In genomic region chr19:42606660-42607351, GRCh38 we compare ENCODE assay signal across 8 cellular contexts. TPM values are rescaled to one million over a fixed set of nuclear protein-coding genes. Genes with fewer than 3 reads are reported as not detected.
DNase-seq lines count a peak whose midpoint lies in the region; ATAC-seq and TF ChIP-seq lines count a peak whose summit lies in the region.

No MANE protein-coding gene starts in this region.

- H3K23ac ChIP-seq in IMR-90 (ENCODE audit: low read depth, low read length): no peak overlapping the region

- no peak overlapping the region for H3K56ac ChIP-seq in IMR-90 (ENCODE audit: extremely low read depth, insufficient read depth, low read length)

- TF ChIP-seq CTCF in IMR-90 (conservative IDR thresholded peaks at IDR 0.05; ENCODE audit: low read depth, low read length) (peak; percentile 55), adrenal gland (IDR thresholded peaks at IDR 0.05) (peak; percentile 36 to 64 (median 56))

- no peak overlapping the region for H4K5ac ChIP-seq in IMR-90 (ENCODE audit: low read depth, low read length)

- H4K91ac ChIP-seq in IMR-90 (ENCODE audit: insufficient read depth, low read depth, low read length): no peak overlapping the region

- H3K9me1 ChIP-seq in IMR-90 (ENCODE audit: insufficient read depth, low read length): no peaks in the 10 kb centered on the region

- H3K9me3 ChIP-seq in IMR-90 (ENCODE audit: control insufficient read depth, insufficient read depth, low read length): no peaks in the 10 kb centered on the region
- H3K9me3 ChIP-seq in adrenal gland (replicated peaks in 1 of 3): no peaks in the 10 kb centered on the region
- H3K9me3 ChIP-seq in iPS DF 6.9 (ENCODE audit: control insufficient read depth, insufficient read depth, low read length): no peaks in the 10 kb centered on the region; the same call in 1 of the 2 replicates

- no peak overlapping the region for H3K4ac ChIP-seq in IMR-90 (ENCODE audit: low read depth, low read length)

- H2BK5ac ChIP-seq in IMR-90 (ENCODE audit: low read depth, low read length, poor library complexity, severe bottlenecking): no peak overlapping the region

- dilution Hi-C loops in IMR-90 (cut with HindIII; ENCODE audit: low sequenced_read_pairs, unreplicated experiment): no loop called here

- H3K36me3 ChIP-seq in IMR-90 (ENCODE audit: control insufficient read depth, insufficient read depth, low read length): no peaks in the 10 kb centered on the region
- H3K36me3 ChIP-seq in adrenal gland (replicated peaks in 1 of 2): no peaks in the 10 kb centered on the region
- H3K36me3 ChIP-seq in iPS DF 6.9 (ENCODE audit: control insufficient read depth, insufficient read depth, low read length): no peaks in the 10 kb centered on the region

- H3K79me1 ChIP-seq in IMR-90 (ENCODE audit: low read depth in 1 of 2, low read length in 2 of 2): no peaks in the 10 kb centered on the region

- H3K9ac ChIP-seq in IMR-90 (ENCODE audit: low read depth, low read length): no peak overlapping the region

- H2BK20ac ChIP-seq in IMR-90 (ENCODE audit: low read depth, low read length): no peak overlapping the region

- TF ChIP-seq RAD21 in IMR-90 (IDR thresholded peaks at IDR 0.05; ENCODE audit: low read length): peak; percentile 47

- 16% methylated on average over 5 of the region's 14 CpGs; no CpG with 5 or more reads in 1 of the 2 experiments for WGBS in IMR-90 (ENCODE audit: extremely low coverage in 2 of 2, insufficient read length in 1 of 2), 2 experiments
- 16 to 35% (median 29%) methylated on average over 8 to 14 of the region's 14 CpGs for WGBS in adrenal gland, 4 donors
- WGBS in iPS DF 6.9 (ENCODE audit: insufficient coverage, insufficient read length): no CpG with 5 or more reads among the region's 14 CpGs

- H4K20me1 ChIP-seq in IMR-90 (ENCODE audit: insufficient read depth, low read length): no peaks in the 10 kb centered on the region

- H2AK5ac ChIP-seq in IMR-90 (ENCODE audit: low read depth, low read length): no peak overlapping the region

- H3K27ac ChIP-seq in IMR-90 (ENCODE audit: insufficient read depth, low read length) (no peak overlapping the region), adrenal gland (no peak overlapping the region), iPS DF 6.9 (ENCODE audit: low read length) (no peak overlapping the region)

- no peak overlapping the region for H3K14ac ChIP-seq in IMR-90 (replicated peaks; ENCODE audit: low read depth, low read length)

- intact Hi-C loops in IMR-90 (cut with micrococcal nuclease): no loop called here
- intact Hi-C loops in adrenal gland (cut with DNase I): no loop called here

- TF ChIP-seq POLR2A in IMR-90 (IDR thresholded peaks at IDR 0.05; ENCODE audit: low read depth, low read length) (no peak), adrenal gland (IDR thresholded peaks at IDR 0.05) (no peak)

- H3K4me1 ChIP-seq in IMR-90 (ENCODE audit: control insufficient read depth, insufficient read depth, low read length): no peaks in the 10 kb centered on the region
- no peaks in the 10 kb centered on the region for H3K4me1 ChIP-seq in adrenal gland (replicated peaks in 1 of 2)
- no peaks in the 10 kb centered on the region for H3K4me1 ChIP-seq in iPS DF 6.9 (ENCODE audit: control insufficient read depth, insufficient read depth, low read length)

- no peak overlapping the region for H2BK15ac ChIP-seq in IMR-90 (ENCODE audit: low read depth, low read length)

- no peak overlapping the region for H3K4me2 ChIP-seq in IMR-90 (ENCODE audit: low read depth, low read length)

- peak overlapping the region; percentile 26 for H2AK9ac ChIP-seq in IMR-90 (replicated peaks; ENCODE audit: low read depth, low read length, poor library complexity)

- H3K27me3 ChIP-seq in IMR-90 (ENCODE audit: control insufficient read depth, insufficient read depth, low read length) (no peaks in the 10 kb centered on the region; the same call in none of the 2 replicates), adrenal gland (no peaks in the 10 kb centered on the region), iPS DF 6.9 (ENCODE audit: control insufficient read depth, insufficient read depth, low read length) (no peaks in the 10 kb centered on the region)

- peak; percentile 18 for DNase-seq in DMS79 (lab: John Stamatoyannopoulos, UW)
- DNase-seq in IMR-90: peak; percentile 27
- peak; percentile 71 for DNase-seq in SK-MEL-5 (ENCODE audit: low read depth, low spot score)
- DNase-seq in adrenal gland: peak; percentile 43 to 82 (median 69)
- peak; percentile 29 for DNase-seq in iPS DF 6.9 (ENCODE audit: low read depth, low spot score)
- DNase-seq in stimulated activated CD4-positive, alpha-beta T cell treated with anti-CD3 and anti-CD28 coated beads, Interleukin-4, amount 100 ng/mL, for 1 hour: peak; percentile 53

- H2BK120ac ChIP-seq in IMR-90 (ENCODE audit: low read depth, low read length): no peak overlapping the region

- CTCF ChIA-PET in IMR-90 (lab: Yijun Ruan, JAX): no interaction called here

- H4K8ac ChIP-seq in IMR-90 (ENCODE audit: low read depth in 2 of 2, low read length in 2 of 2): no peak overlapping the region

- POLR2A ChIA-PET in IMR-90 (lab: Charles Lee; ENCODE audit: unreplicated experiment): no interaction called here

- peak overlapping the region; percentile 23 for H2AFZ ChIP-seq in IMR-90 (replicated peaks; ENCODE audit: low read length, poor library complexity)

- H3K4me3 ChIP-seq in IMR-90 (ENCODE audit: insufficient read depth, low read depth, low read length) (no peak overlapping the region), adrenal gland (no peak overlapping the region), iPS DF 6.9 (ENCODE audit: low read length) (no peak overlapping the region)

- peak; percentile 37; the same call in 1 of the 2 replicates for ATAC-seq in IMR-90 (ENCODE audit: low read depth)
- no peak for ATAC-seq in HG03469 (IDR thresholded peaks at IDR 0.05; ENCODE audit: unreplicated experiment)
- ATAC-seq in HG02588 (IDR thresholded peaks at IDR 0.05; ENCODE audit: unreplicated experiment): no peak

- no peak overlapping the region for H3K18ac ChIP-seq in IMR-90 (ENCODE audit: low read depth, low read length)

- no TSS peak for BruUV-seq in IMR-90 (replicated peaks; lab: Mats Ljungman, UMichigan)

- in situ Hi-C loops in IMR-90 (cut with MboI; ENCODE audit: low sequenced_read_pairs) (no loop called here), SK-MEL-5 (cut with HindIII; ENCODE audit: low pct_unique_long_range_greater_than_20kb, low sequenced_read_pairs) (no loop called here)

TF ChIP-seq in IMR-90, 13 proteins besides CTCF, POLR2A, EP300 and RAD21:
- no peak for TF ChIP-seq RCOR1 (IDR thresholded peaks at IDR 0.05; ENCODE audit: insufficient replicate concordance, low read length)
- TF ChIP-seq, protein P1, sequence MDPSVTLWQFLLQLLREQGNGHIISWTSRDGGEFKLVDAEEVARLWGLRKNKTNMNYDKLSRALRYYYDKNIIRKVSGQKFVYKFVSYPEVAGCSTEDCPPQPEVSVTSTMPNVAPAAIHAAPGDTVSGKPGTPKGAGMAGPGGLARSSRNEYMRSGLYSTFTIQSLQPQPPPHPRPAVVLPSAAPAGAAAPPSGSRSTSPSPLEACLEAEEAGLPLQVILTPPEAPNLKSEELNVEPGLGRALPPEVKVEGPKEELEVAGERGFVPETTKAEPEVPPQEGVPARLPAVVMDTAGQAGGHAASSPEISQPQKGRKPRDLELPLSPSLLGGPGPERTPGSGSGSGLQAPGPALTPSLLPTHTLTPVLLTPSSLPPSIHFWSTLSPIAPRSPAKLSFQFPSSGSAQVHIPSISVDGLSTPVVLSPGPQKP (IDR thresholded peaks at IDR 0.05; ENCODE audit: borderline replicate concordance, low read depth, low read length): no peak
- peak; percentile 22; the same call in 1 of the 2 replicates for TF ChIP-seq SMC3 (IDR thresholded peaks at IDR 0.05; ENCODE audit: low read depth, low read length)
- TF ChIP-seq BHLHE40 (IDR thresholded peaks at IDR 0.05; ENCODE audit: low read depth, low read length): no peak
TF ChIP-seq in IMR-90: peak in this region for 1.

RNA-seq across cellular contexts. Expression of gene CEACAM8, which starts 12.1 kb away (rescaled TPM):
- total RNA-seq in IMR-90 (2012; rRNA removed) (not detected in 2 replicates), adrenal gland (not detected)
- polyA plus RNA-seq in IMR-90 (2012; rRNA removed) (not detected in 2 replicates), adrenal gland (not detected)
- not detected in 2 replicates for polyA plus RNA-seq in IMR-90 (2012; cell fraction: cytosol; rRNA removed)
- not detected in 2 replicates for polyA plus RNA-seq in IMR-90 (2012; cell fraction: nucleus; rRNA removed; ENCODE audit: low replicate concordance)
- total RNA-seq in SK-MEL-5 (2014; rRNA removed; shearing (Covaris generic)): not detected in 2 replicates
- polyA plus RNA-seq in SK-MEL-5 (2015; cell fraction: cytosol; rRNA removed): not detected in 2 replicates
- polyA plus RNA-seq in SK-MEL-5 (2015; cell fraction: nucleus; rRNA removed): not detected in 2 replicates

Comparison
In these comparisons a context has a peak if more than half of its experiments do, and no peak if none do; other contexts are left out.
1. DNase-seq: peak in every context shown above with its lines; median percentile 71 in SK-MEL-5; 69 in adrenal gland; 53 in stimulated activated CD4-positive, alpha-beta T cell treated with anti-CD3 and anti-CD28 coated beads, Interleukin-4, amount 100 ng/mL, for 1 hour; 29 in iPS DF 6.9; 27 in IMR-90; 18 in DMS79.